In genomic region chr9:77085416-77085815, GRCh38 we compare ENCODE assay signal across 24 cellular contexts.
"Had no signal": no experiment of that assay in that cellular context is flagged by ENCODE, and none has a peak within 500 bp of the region (broad histone marks: within the 10 kb centered on the region; RNA-seq: fewer than 3 reads in every experiment).

No MANE protein-coding gene starts in this region.

- H3K27me3 ChIP-seq: brain microvascular endothelial cell, sigmoid colon, upper lobe of left lung, vagina had no signal

- H3K27ac Mint-ChIP-seq: activated B cell treated with CpG ODN at 0.5 μM for 24 hours; activated CD8-positive, alpha-beta T cell treated with anti-CD3 and anti-CD28 coated beads for 36 hours; activated naive CD8-positive, alpha-beta T cell; nephron progenitor cell; stimulated activated effector memory CD8-positive, alpha-beta T cell treated with anti-CD3 and anti-CD28 coated beads, Interleukin-12 subunit alpha, Interleukin-12 subunit beta, amount 100 ng/mL, for 72 hours; stimulated activated naive CD8-positive, alpha-beta T cell treated with anti-CD3 and anti-CD28 coated beads, Interleukin-15, Interleukin-2, amounts not matched to agents 100 ng/mL and 50 ng/mL, for 24 hours; T-helper 2 cell treated with Interferon-gamma antibody and Interleukin-4, amounts not matched to agents 5 μg/mL and 100 μg/mL, for 36 hours had no signal

- H3K9me3 Mint-ChIP-seq: activated B cell treated with CpG ODN at 0.5 μM for 24 hours; stimulated activated effector memory CD8-positive, alpha-beta T cell treated with anti-CD3 and anti-CD28 coated beads, Interleukin-12 subunit alpha, Interleukin-12 subunit beta, amount 100 ng/mL, for 72 hours; stimulated activated naive CD8-positive, alpha-beta T cell treated with anti-CD3 and anti-CD28 coated beads, Interleukin-15, Interleukin-2, amounts not matched to agents 100 ng/mL and 50 ng/mL, for 24 hours; T-helper 2 cell treated with Interferon-gamma antibody and Interleukin-4, amounts not matched to agents 5 μg/mL and 100 μg/mL, for 36 hours had no signal

- H3K4me1 ChIP-seq: left ventricle myocardium inferior, pancreas, prostate gland, sigmoid colon, upper lobe of left lung, vagina had no signal

- H3K4me1 Mint-ChIP-seq: activated B cell treated with CpG ODN at 0.5 μM for 24 hours; stimulated activated effector memory CD8-positive, alpha-beta T cell treated with anti-CD3 and anti-CD28 coated beads, Interleukin-12 subunit alpha, Interleukin-12 subunit beta, amount 100 ng/mL, for 72 hours had no signal

- H3K4me3 ChIP-seq: left ventricle myocardium inferior, lung, pancreas, prostate gland, sigmoid colon, upper lobe of left lung, vagina had no signal

- H3K27ac ChIP-seq: brain microvascular endothelial cell, left ventricle myocardium inferior, neutrophil, pancreas, prostate gland, sigmoid colon, upper lobe of left lung, vagina had no signal

- H3K9me3 ChIP-seq: left ventricle myocardium inferior, neutrophil, pancreas, prostate gland, sigmoid colon, upper lobe of left lung, vagina had no signal

- H3K36me3 ChIP-seq: brain microvascular endothelial cell, left ventricle myocardium inferior, neutrophil, pancreas, prostate gland, sigmoid colon, upper lobe of left lung, vagina had no signal

- H3K36me3 Mint-ChIP-seq: activated naive CD8-positive, alpha-beta T cell; stimulated activated effector memory CD8-positive, alpha-beta T cell treated with anti-CD3 and anti-CD28 coated beads, Interleukin-12 subunit alpha, Interleukin-12 subunit beta, amount 100 ng/mL, for 72 hours had no signal

- H3K4me3 Mint-ChIP-seq: activated B cell treated with CpG ODN at 0.5 μM for 24 hours; activated CD8-positive, alpha-beta T cell treated with anti-CD3 and anti-CD28 coated beads for 36 hours; activated naive CD8-positive, alpha-beta T cell; nephron progenitor cell; stimulated activated effector memory CD8-positive, alpha-beta T cell treated with anti-CD3 and anti-CD28 coated beads, Interleukin-12 subunit alpha, Interleukin-12 subunit beta, amount 100 ng/mL, for 72 hours; stimulated activated naive CD8-positive, alpha-beta T cell treated with anti-CD3 and anti-CD28 coated beads, Interleukin-15, Interleukin-2, amounts not matched to agents 100 ng/mL and 50 ng/mL, for 24 hours; T-helper 2 cell treated with Interferon-gamma antibody and Interleukin-4, amounts not matched to agents 5 μg/mL and 100 μg/mL, for 36 hours had no signal

- DNase-seq: activated B cell treated with CpG ODN at 0.5 μM for 24 hours; activated CD4-positive, alpha-beta T cell treated with anti-CD3 and anti-CD28 coated beads, Interleukin-2, amount 50 U/mL, for 1 hour; activated CD8-positive, alpha-beta T cell treated with anti-CD3 and anti-CD28 coated beads for 36 hours; activated naive CD4-positive, alpha-beta T cell treated with Interleukin-2 at 50 U/mL for 16 hours; activated T-cell treated with anti-CD3 and anti-CD28 coated beads, Interleukin-2, amount 50 U/mL, for 48 hours; brain microvascular endothelial cell; central memory CD4-positive, alpha-beta T cell; left ventricle myocardium inferior; nephron progenitor cell; pancreas; retina; sigmoid colon; small intestine; stimulated activated CD4-positive, alpha-beta T cell treated with anti-CD3 and anti-CD28 coated beads, Interleukin-4, amount 100 ng/mL, for 24 hours; upper lobe of left lung had no signal

- ATAC-seq: activated CD8-positive, alpha-beta T cell treated with anti-CD3 and anti-CD28 coated beads for 36 hours; esophagus mucosa; pancreas; stimulated activated effector memory CD8-positive, alpha-beta T cell treated with anti-CD3 and anti-CD28 coated beads, Interleukin-12 subunit alpha, Interleukin-12 subunit beta, amount 100 ng/mL, for 72 hours had no signal
